ENCODE assay signal across 8 cellular contexts in the genomic region with DNA sequence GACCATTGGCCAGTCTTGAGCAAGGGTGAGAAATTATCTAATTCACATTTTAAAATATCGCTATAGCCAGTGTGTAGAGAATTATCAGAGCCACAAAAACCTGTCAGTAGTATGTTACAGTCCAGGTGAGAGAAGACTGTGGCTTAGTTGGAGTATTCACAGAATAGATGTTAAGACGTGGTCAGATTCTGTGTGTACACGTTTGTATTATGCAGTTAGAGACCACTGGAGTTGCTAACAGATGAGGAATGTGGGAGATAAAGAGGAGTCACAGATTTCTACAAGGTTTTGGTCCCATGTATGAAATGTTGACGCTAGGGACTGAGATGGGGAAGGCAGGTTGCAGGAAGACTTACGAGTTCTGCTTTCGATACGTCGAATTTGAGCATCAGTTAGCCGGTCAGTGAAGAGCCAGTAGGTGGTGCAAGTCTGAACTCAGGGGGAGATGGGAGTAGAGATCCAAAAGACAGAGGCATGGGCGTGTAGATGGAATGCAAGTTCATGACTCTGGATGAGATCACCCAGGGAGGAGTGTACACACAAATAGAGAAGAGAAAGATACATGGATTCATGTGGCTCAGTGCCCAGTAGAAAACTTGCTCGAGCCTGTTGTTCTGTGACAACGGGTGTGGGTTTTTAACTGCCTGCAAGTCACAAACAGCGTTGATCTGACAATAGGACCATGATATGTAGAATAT.
DNase-seq lines count a peak whose midpoint lies in the region; ATAC-seq, FAIRE-seq and TF ChIP-seq lines count a peak whose summit lies in the region.

No MANE protein-coding gene starts in this region.

- H3K4me3 Mint-ChIP-seq in activated naive CD8-positive, alpha-beta T cell treated with anti-CD3 and anti-CD28 coated beads for 36 hours, result no peak overlapping the region

- POLR2A ChIA-PET in PC-3 (lab: Charles Lee; ENCODE audit: unreplicated experiment), result no interaction called here

- peak; percentile 13; the same call in 1 of the 2 replicates for ATAC-seq in PC-3
- peak; percentile 72 to 87 (median 84) for ATAC-seq in pancreas
- ATAC-seq in GM19467 (IDR thresholded peaks at IDR 0.05; ENCODE audit: unreplicated experiment), result no peak

- no peak for TF ChIP-seq EP300 in transverse colon (IDR thresholded peaks at IDR 0.05; ENCODE audit: low read depth)

- H2AFZ ChIP-seq in PC-3 (ENCODE audit: low read length) (peak overlapping the region; percentile 61), fibroblast of lung (ENCODE audit: low read length) (peak overlapping the region; percentile 58)

- no peak for TF ChIP-seq POLR2A in transverse colon (IDR thresholded peaks at IDR 0.05)

- H3K27ac ChIP-seq in PC-3 (ENCODE audit: low read length) (peak overlapping the region; percentile 33; the same call in 1 of the 2 replicates), fibroblast of lung (ENCODE audit: insufficient read depth, low read length) (no peak overlapping the region), pancreas (peak overlapping the region in 1 of 4 donors; percentile 37), transverse colon (no peak overlapping the region)

- no peaks in the 10 kb centered on the region for H3K27me3 ChIP-seq in PC-3 (ENCODE audit: low read length)
- H3K27me3 ChIP-seq in fibroblast of lung (ENCODE audit: control insufficient read depth, insufficient read depth, low read length), result no peaks in the 10 kb centered on the region
- H3K27me3 ChIP-seq in pancreas, result no peaks in the 10 kb centered on the region
- H3K27me3 ChIP-seq in transverse colon, result no peaks in the 10 kb centered on the region

- BruUV-seq in PC-3 (replicated peaks; lab: Mats Ljungman, UMichigan), result no TSS peak

- H3K4me1 ChIP-seq in PC-3 (ENCODE audit: insufficient read depth, low read length) (peaks cover 12% of the 10 kb centered on the region), fibroblast of lung (ENCODE audit: control insufficient read depth, extremely low read depth, insufficient read depth, low read length) (peaks cover 2% of the 10 kb centered on the region), pancreas (peaks cover 0 to 11% (median 7%) of the 10 kb centered on the region in 3 donors), transverse colon (peaks cover 0 to 3% (median 0%) of the 10 kb centered on the region in 4 donors)

- H4K20me1 ChIP-seq in PC-3 (ENCODE audit: low read length) (no peaks in the 10 kb centered on the region), fibroblast of lung (ENCODE audit: control insufficient read depth, extremely low read depth, insufficient read depth, low read length) (no peaks in the 10 kb centered on the region)

- CTCF ChIA-PET in PC-3 (lab: Charles Lee), result no interaction called here

- H3K27me3 Mint-ChIP-seq in activated naive CD8-positive, alpha-beta T cell treated with anti-CD3 and anti-CD28 coated beads for 36 hours, result no peaks in the 10 kb centered on the region

- H3K9me2 ChIP-seq in PC-3 (replicated peaks; ENCODE audit: low read length), result no peaks in the 10 kb centered on the region

- intact Hi-C loops in PC-3 (cut with micrococcal nuclease), result no loop called here
- intact Hi-C loops in pancreas (cut with DNase I), result no loop called here
- intact Hi-C loops in transverse colon (cut with DNase I; ENCODE audit: low total_unique reads), result no loop called here

- DNase-seq in EH (ENCODE audit: low read depth), result peak; percentile 94
- peak; percentile 88 for DNase-seq in PC-3
- peak; percentile 86 to 96 for DNase-seq in fibroblast of lung (ENCODE audit: low read depth in 2 of 2)
- peak in 3 of 6 donors; percentile 17 to 38 (median 24) for DNase-seq in pancreas
- DNase-seq in OCI-M2 (lab: John Stamatoyannopoulos, UW; ENCODE audit: unreplicated experiment), result no peak
- no peak for DNase-seq in transverse colon
- no peak for DNase-seq in activated naive CD8-positive, alpha-beta T cell treated with anti-CD3 and anti-CD28 coated beads for 36 hours

- TF ChIP-seq CTCF in PC-3 (conservative IDR thresholded peaks at IDR 0.05; ENCODE audit: low read depth, low read length) (peak; percentile 60), fibroblast of lung (conservative IDR thresholded peaks at IDR 0.05 in 1 of 2, IDR thresholded peaks at IDR 0.05 in 1 of 2; ENCODE audit: low read depth in 1 of 2, low read length in 2 of 2) (peak; percentile 41 to 44), pancreas (IDR thresholded peaks at IDR 0.05) (no peak), transverse colon (IDR thresholded peaks at IDR 0.05) (no peak)

- FAIRE-seq in pancreas (lab: Jason Lieb, UNC), result no peak

- H3K36me3 Mint-ChIP-seq in activated naive CD8-positive, alpha-beta T cell treated with anti-CD3 and anti-CD28 coated beads for 36 hours, result no peaks in the 10 kb centered on the region

- H3K27ac Mint-ChIP-seq in activated naive CD8-positive, alpha-beta T cell treated with anti-CD3 and anti-CD28 coated beads for 36 hours, result no peak overlapping the region

- no peaks in the 10 kb centered on the region for H3K4me1 Mint-ChIP-seq in activated naive CD8-positive, alpha-beta T cell treated with anti-CD3 and anti-CD28 coated beads for 36 hours

- H3K79me2 ChIP-seq in PC-3 (ENCODE audit: low read length), result no peaks in the 10 kb centered on the region
- H3K79me2 ChIP-seq in fibroblast of lung (ENCODE audit: control insufficient read depth, insufficient read depth, low read length), result no peaks in the 10 kb centered on the region

- H3K36me3 ChIP-seq in PC-3 (ENCODE audit: low read depth, low read length) (no peaks in the 10 kb centered on the region), fibroblast of lung (ENCODE audit: control insufficient read depth, insufficient read depth, low read length) (no peaks in the 10 kb centered on the region), pancreas (no peaks in the 10 kb centered on the region), transverse colon (no peaks in the 10 kb centered on the region)

- in situ Hi-C loops in transverse colon (cut with MboI; ENCODE audit: low pct_ligation_motif_present in 1 of 4, low pct_unique_long_range_greater_than_20kb in 1 of 4, low sequenced_read_pairs in 3 of 4), result no loop called here

- H3K9me3 ChIP-seq in PC-3 (ENCODE audit: low read length) (no peaks in the 10 kb centered on the region; the same call in 1 of the 2 replicates), fibroblast of lung (ENCODE audit: control insufficient read depth, insufficient read depth, low read depth, low read length) (no peaks in the 10 kb centered on the region), pancreas (no peaks in the 10 kb centered on the region), transverse colon (no peaks in the 10 kb centered on the region)

- 66 to 75% methylated on average over 13 of the region's 13 CpGs for WGBS in pancreas, 2 donors
- WGBS in transverse colon (ENCODE audit: low coverage in 1 of 2), 2 donors, result 61 to 77% methylated on average over 8 to 13 of the region's 13 CpGs

- H3K4me2 ChIP-seq in PC-3 (ENCODE audit: low read length) (peak overlapping the region; percentile 60), fibroblast of lung (ENCODE audit: extremely low read depth, insufficient read depth, low read length) (peak overlapping the region; percentile 66)

- H3K9me3 Mint-ChIP-seq in activated naive CD8-positive, alpha-beta T cell treated with anti-CD3 and anti-CD28 coated beads for 36 hours, result no peaks in the 10 kb centered on the region

- H3K4me3 ChIP-seq in PC-3 (ENCODE audit: low read length), result 0 out of 2 replicates have a peak overlapping the region, but pooled peaks have one; percentile 33
- H3K4me3 ChIP-seq in fibroblast of lung (replicated peaks in 1 of 4; ENCODE audit: control extremely low read depth in 1 of 4, insufficient read depth in 1 of 4, low read depth in 3 of 4, low read length in 4 of 4), result no peak overlapping the region
- H3K4me3 ChIP-seq in pancreas, result no peak overlapping the region
- no peak overlapping the region for H3K4me3 ChIP-seq in transverse colon

- H3K9ac ChIP-seq in PC-3 (ENCODE audit: low read length) (no peak overlapping the region), fibroblast of lung (ENCODE audit: insufficient read depth, low read length) (no peak overlapping the region)

- H3F3A ChIP-seq in PC-3 (ENCODE audit: low read length, unreplicated experiment), result no peaks in the 10 kb centered on the region

Comparison
In these comparisons a context has a peak if more than half of its experiments do, and no peak if none do; other contexts are left out.
1. DNase-seq: peak in EH (single experiment), PC-3 (single experiment) and fibroblast of lung (2 of 2); none in OCI-M2 (single experiment), transverse colon (single experiment) and activated naive CD8-positive, alpha-beta T cell treated with anti-CD3 and anti-CD28 coated beads for 36 hours (single experiment).
2. CTCF ChIP-seq: peak in PC-3 (single experiment) and fibroblast of lung (2 of 2); none in pancreas (0 of 4) and transverse colon (0 of 5).